In the genomic region with DNA sequence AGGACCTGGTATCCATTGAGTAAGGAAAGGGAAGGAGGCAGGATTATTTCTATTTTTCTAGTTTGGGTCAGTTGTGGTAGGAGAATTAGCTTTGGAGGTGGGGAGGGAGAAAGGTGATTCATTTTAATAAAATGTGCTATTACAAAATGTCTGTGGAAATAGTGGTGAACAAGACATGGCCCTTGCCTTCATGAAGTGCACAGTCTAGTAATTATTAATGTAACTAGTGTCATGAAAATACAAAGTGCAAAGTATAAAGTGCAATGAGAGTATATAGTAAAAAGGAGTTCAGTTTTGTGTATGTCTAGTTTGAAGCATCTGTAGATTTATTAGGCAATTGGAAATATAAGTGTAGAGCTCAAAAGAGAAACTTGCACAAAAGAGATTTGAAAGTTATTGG, we compare ENCODE assay signal across 32 cellular contexts. TPM values are rescaled to one million over a fixed set of nuclear protein-coding genes. Genes with fewer than 3 reads are reported as not detected.
DNase-seq lines count a peak whose midpoint lies in the region; ATAC-seq, FAIRE-seq and TF ChIP-seq lines count a peak whose summit lies in the region.
"Had no signal": no experiment of that assay in that cellular context is flagged by ENCODE, and none has a peak within 500 bp of the region (broad histone marks: within the 10 kb centered on the region; RNA-seq: fewer than 3 reads in every experiment).

No MANE protein-coding gene starts in this region.

- H3K4me1 ChIP-seq in kidney (ENCODE audit: control insufficient read depth in 1 of 2, insufficient read depth in 1 of 2, low read depth in 1 of 2, low read length in 2 of 2) (peaks cover 0 to 14% of the 10 kb centered on the region in 2 donors), psoas muscle (peaks cover 67% of the 10 kb centered on the region)
- H3K4me1 ChIP-seq: HAP-1 had no signal

- H3K9me3 ChIP-seq in kidney (ENCODE audit: control insufficient read depth in 1 of 2, low read length in 2 of 2) (no peaks in the 10 kb centered on the region), psoas muscle (no peaks in the 10 kb centered on the region)
- H3K9me3 ChIP-seq: HAP-1, spleen had no signal

- POLR2A ChIA-PET in activated CD4-positive, alpha-beta T cell treated with anti-CD3 and anti-CD28 coated beads for 36 hours (lab: Charles Lee) = no interaction called here
- POLR2A ChIA-PET in activated CD4-positive, alpha-beta T cell treated with anti-CD3 and anti-CD28 coated beads, Interleukin-2, amount 10 ng/mL, durations not matched to agents 7 days and 5 days (lab: Charles Lee) = no interaction called here

- no peaks in the 10 kb centered on the region for H3K27me3 Mint-ChIP-seq in activated CD4-positive, alpha-beta T cell treated with anti-CD3 and anti-CD28 coated beads for 36 hours
- no peaks in the 10 kb centered on the region for H3K27me3 Mint-ChIP-seq in activated CD4-positive, alpha-beta T cell treated with anti-CD3 and anti-CD28 coated beads, Interleukin-2, amount 10 ng/mL, durations not matched to agents 7 days and 5 days
- H3K27me3 Mint-ChIP-seq in activated T-helper 17 cell treated with anti-CD3 and anti-CD28 coated beads, Interleukin-2, amount 50 U/mL, for 72 hours = no peaks in the 10 kb centered on the region
- H3K27me3 Mint-ChIP-seq: activated CD4-positive, alpha-beta memory T cell treated with anti-CD3 and anti-CD28 coated beads for 36 hours; stimulated activated memory B cell treated with anti-CD40 and anti-IgM and Interleukin-4, amounts not matched to agents 10 μg/mL and 1 μg/mL and 100 μg/mL, for 72 hours had no signal

- no peak overlapping the region for H3K9ac ChIP-seq in kidney (ENCODE audit: low read length in 2 of 2)

- H3K27ac ChIP-seq in kidney (ENCODE audit: low read depth in 2 of 2, low read length in 2 of 2) (peak overlapping the region; percentile 37 to 72), psoas muscle (peak overlapping the region; percentile 90), dorsolateral prefrontal cortex (no peak overlapping the region)
- H3K27ac ChIP-seq: coronary artery, spleen, WERI-Rb-1 had no signal

- peak overlapping the region; percentile 39 for H3K27ac Mint-ChIP-seq in activated CD4-positive, alpha-beta T cell treated with anti-CD3 and anti-CD28 coated beads for 36 hours
- H3K27ac Mint-ChIP-seq in activated CD4-positive, alpha-beta T cell treated with anti-CD3 and anti-CD28 coated beads, Interleukin-2, amount 10 ng/mL, durations not matched to agents 7 days and 5 days = no peak overlapping the region
- H3K27ac Mint-ChIP-seq in activated T-helper 17 cell treated with anti-CD3 and anti-CD28 coated beads, Interleukin-2, amount 50 U/mL, for 72 hours = peak overlapping the region; percentile 6
- H3K27ac Mint-ChIP-seq: stimulated activated memory B cell treated with anti-CD40 and anti-IgM and Interleukin-4, amounts not matched to agents 10 μg/mL and 1 μg/mL and 100 μg/mL, for 72 hours had no signal

- H3K9me3 Mint-ChIP-seq in activated CD4-positive, alpha-beta T cell treated with anti-CD3 and anti-CD28 coated beads for 36 hours (ENCODE audit: low read depth) = no peaks in the 10 kb centered on the region
- no peaks in the 10 kb centered on the region for H3K9me3 Mint-ChIP-seq in activated CD4-positive, alpha-beta T cell treated with anti-CD3 and anti-CD28 coated beads, Interleukin-2, amount 10 ng/mL, durations not matched to agents 7 days and 5 days
- H3K9me3 Mint-ChIP-seq in activated T-helper 17 cell treated with anti-CD3 and anti-CD28 coated beads, Interleukin-2, amount 50 U/mL, for 72 hours = no peaks in the 10 kb centered on the region
- H3K9me3 Mint-ChIP-seq: activated CD4-positive, alpha-beta memory T cell treated with anti-CD3 and anti-CD28 coated beads for 36 hours had no signal

- H3K4me3 ChIP-seq in kidney (ENCODE audit: low read length in 2 of 2) (peak overlapping the region in 1 of 2 donors; percentile 18), psoas muscle (no peak overlapping the region), dorsolateral prefrontal cortex (no peak overlapping the region)
- H3K4me3 ChIP-seq: coronary artery, HAP-1, spleen had no signal

- no peak for FAIRE-seq in kidney (lab: Jason Lieb, UNC)
- FAIRE-seq: endometrium, GM12891, keratinocyte had no signal

- H3K36me3 ChIP-seq in kidney (ENCODE audit: control insufficient read depth in 1 of 2, insufficient read depth in 2 of 2, low read length in 2 of 2) (no peaks in the 10 kb centered on the region), psoas muscle (ENCODE audit: insufficient read depth in 1 of 2, low read depth in 1 of 2) (peaks cover 0 to 7% of the 10 kb centered on the region in 2 donors)
- H3K36me3 ChIP-seq: HAP-1, WERI-Rb-1 had no signal

- H3K27me3 ChIP-seq in psoas muscle (ENCODE audit: insufficient read depth in 3 of 3, low read length in 2 of 3) (no peaks in the 10 kb centered on the region), dorsolateral prefrontal cortex (no peaks in the 10 kb centered on the region)
- H3K27me3 ChIP-seq: spleen had no signal

- TF ChIP-seq CTCF in kidney (IDR thresholded peaks at IDR 0.05; ENCODE audit: borderline replicate concordance, extremely low read depth, insufficient read depth) = no peak
- TF ChIP-seq CTCF in psoas muscle (IDR thresholded peaks at IDR 0.05) = no peak
- no peak for TF ChIP-seq CTCF in dorsolateral prefrontal cortex (IDR thresholded peaks at IDR 0.05 in 54 of 56, conservative IDR thresholded peaks at IDR 0.05 in 2 of 56; ENCODE audit: low read depth in 1 of 56, partially characterized antibody in 56 of 56)

- peaks cover 8% of the 10 kb centered on the region for H3K36me3 Mint-ChIP-seq in activated CD4-positive, alpha-beta T cell treated with anti-CD3 and anti-CD28 coated beads for 36 hours (ENCODE audit: low read depth)
- peaks cover 31% of the 10 kb centered on the region for H3K36me3 Mint-ChIP-seq in activated CD4-positive, alpha-beta T cell treated with anti-CD3 and anti-CD28 coated beads, Interleukin-2, amount 10 ng/mL, durations not matched to agents 7 days and 5 days (ENCODE audit: low read depth)
- H3K36me3 Mint-ChIP-seq in activated T-helper 17 cell treated with anti-CD3 and anti-CD28 coated beads, Interleukin-2, amount 50 U/mL, for 72 hours (ENCODE audit: low read depth) = no peaks in the 10 kb centered on the region

- DNase-seq in activated CD4-positive, alpha-beta T cell treated with anti-CD3 and anti-CD28 coated beads for 36 hours = no peak
- DNase-seq in activated CD4-positive, alpha-beta T cell treated with anti-CD3 and anti-CD28 coated beads, Interleukin-2, amount 10 ng/mL, durations not matched to agents 7 days and 5 days = no peak
- DNase-seq in kidney (no peak), psoas muscle (no peak), head of caudate nucleus (no peak), activated gamma-delta T cell treated with Interleukin-2 at 50 U/mL for 16 hours (no peak), dorsolateral prefrontal cortex (no peak)
- DNase-seq: 8988T; activated CD4-positive, alpha-beta memory T cell treated with anti-CD3 and anti-CD28 coated beads for 36 hours; activated CD8-positive, alpha-beta memory T cell treated with anti-CD3 and anti-CD28 coated beads, Interleukin-2, amount 50 U/mL, for 48 hours; activated naive CD4-positive, alpha-beta T cell; AML-193; anterior cingulate cortex; DND-41; mammary epithelial cell; NCI-H1048; NCI-H1694 treated with DMSO at 0.1 percent for 48 hours; NCI-H226; NCI-H774; occipital lobe; retina; RPMI8226; spleen; stimulated activated CD4-positive, alpha-beta T cell treated with anti-CD3 and anti-CD28 coated beads, Interleukin-2, amount 100 ng/mL, for 48 hours; WERI-Rb-1 had no signal

- no peak overlapping the region for H3K4me3 Mint-ChIP-seq in activated CD4-positive, alpha-beta T cell treated with anti-CD3 and anti-CD28 coated beads for 36 hours
- H3K4me3 Mint-ChIP-seq in activated CD4-positive, alpha-beta T cell treated with anti-CD3 and anti-CD28 coated beads, Interleukin-2, amount 10 ng/mL, durations not matched to agents 7 days and 5 days = no peak overlapping the region
- no peak overlapping the region for H3K4me3 Mint-ChIP-seq in activated T-helper 17 cell treated with anti-CD3 and anti-CD28 coated beads, Interleukin-2, amount 50 U/mL, for 72 hours
- H3K4me3 Mint-ChIP-seq: activated CD4-positive, alpha-beta memory T cell treated with anti-CD3 and anti-CD28 coated beads for 36 hours; stimulated activated memory B cell treated with anti-CD40 and anti-IgM and Interleukin-4, amounts not matched to agents 10 μg/mL and 1 μg/mL and 100 μg/mL, for 72 hours had no signal

- ATAC-seq in activated CD4-positive, alpha-beta T cell treated with anti-CD3 and anti-CD28 coated beads for 36 hours = no peak
- ATAC-seq in activated T-helper 17 cell treated with anti-CD3 and anti-CD28 coated beads, Interleukin-2, amount 50 U/mL, for 72 hours (replicated peaks) = no peak
- ATAC-seq in psoas muscle = peak in 1 of 4 donors; percentile 46
- ATAC-seq: stimulated activated memory B cell treated with anti-CD40 and anti-IgM and Interleukin-4, amounts not matched to agents 10 μg/mL and 1 μg/mL and 100 μg/mL, for 72 hours had no signal

- CTCF ChIA-PET in activated CD4-positive, alpha-beta T cell treated with anti-CD3 and anti-CD28 coated beads for 36 hours (lab: Charles Lee) = interaction anchor here (0.9 to 7.0 kb wide), 4 partner anchors 10 to 132 kb away, joined by 3 to 62 read pairs (median 33); no protein-coding TSS in a partner anchor
- CTCF ChIA-PET in activated CD4-positive, alpha-beta T cell treated with anti-CD3 and anti-CD28 coated beads, Interleukin-2, amount 10 ng/mL, durations not matched to agents 7 days and 5 days (lab: Charles Lee) = interaction anchor here (0.6 to 1.2 kb wide), 2 partner anchors 12 to 417 kb away, joined by 3 read pairs; partner anchors contain the start of gene NFATC3

- peaks cover 76% of the 10 kb centered on the region for H3K4me1 Mint-ChIP-seq in activated CD4-positive, alpha-beta T cell treated with anti-CD3 and anti-CD28 coated beads for 36 hours
- H3K4me1 Mint-ChIP-seq in activated CD4-positive, alpha-beta T cell treated with anti-CD3 and anti-CD28 coated beads, Interleukin-2, amount 10 ng/mL, durations not matched to agents 7 days and 5 days = peaks cover 60% of the 10 kb centered on the region
- H3K4me1 Mint-ChIP-seq in activated T-helper 17 cell treated with anti-CD3 and anti-CD28 coated beads, Interleukin-2, amount 50 U/mL, for 72 hours = peaks cover 50% of the 10 kb centered on the region

- intact Hi-C loops in activated CD4-positive, alpha-beta T cell treated with anti-CD3 and anti-CD28 coated beads for 36 hours (cut with DNase I, micrococcal nuclease) = no loop called here
- intact Hi-C loops in kidney (cut with DNase I) = loop anchor here (10.0 kb wide), 1 partner anchor 118 kb away; no protein-coding TSS in a partner anchor
- intact Hi-C loops in psoas muscle (cut with DNase I) = loop anchor here in 1 of 2 donors (5.0 kb wide), 1 partner anchor 130 kb away; no protein-coding TSS in a partner anchor
- intact Hi-C loops in head of caudate nucleus (cut with DNase I) = no loop called here
- intact Hi-C loops in dorsolateral prefrontal cortex (cut with DNase I) = no loop called here

RNA-seq across cellular contexts. Expression of gene NFATC3, which starts 11.9 kb away (rescaled TPM):
- 10 to 100 TPM; 68.4 to 81.2 TPM for total RNA-seq in activated CD4-positive, alpha-beta T cell treated with anti-CD3 and anti-CD28 coated beads for 36 hours
- 100 to 1,000 TPM; 146 to 159 TPM for total RNA-seq in activated CD4-positive, alpha-beta T cell treated with anti-CD3 and anti-CD28 coated beads, Interleukin-2, amount 10 ng/mL, durations not matched to agents 7 days and 5 days
- 10 to 100 TPM; 71.1 to 78.1 TPM for total RNA-seq in activated T-helper 17 cell treated with anti-CD3 and anti-CD28 coated beads, Interleukin-2, amount 50 U/mL, for 72 hours
- total RNA-seq in kidney = 37.7 TPM
- polyA plus RNA-seq in kidney (ENCODE audit: insufficient read depth, low read depth, low replicate concordance) = 15.0 TPM
- 10 to 100 TPM; 40.8 to 53.5 (median 44.0) TPM for total RNA-seq in psoas muscle
- 10 to 100 TPM in 2 of 3 donors, 1 to 10 TPM in 1; 9.8 to 43.1 (median 17.3) TPM for polyA plus RNA-seq in psoas muscle
- 10 to 100 TPM; 30.0 to 60.4 (median 40.8) TPM for total RNA-seq in dorsolateral prefrontal cortex

Comparison
In these comparisons a context has a peak if more than half of its experiments do, and no peak if none do; other contexts are left out.
1. H3K27ac ChIP-seq: peak in kidney (2 of 2) and psoas muscle (single experiment); none in dorsolateral prefrontal cortex (0 of 59).